ENCODE assay signal across 8 cellular contexts in genomic region chr10:133357293-133358151, GRCh38. TPM values are rescaled to one million over a fixed set of nuclear protein-coding genes. Genes with fewer than 3 reads are reported as not detected.
DNase-seq lines count a peak whose midpoint lies in the region; ATAC-seq, FAIRE-seq and TF ChIP-seq lines count a peak whose summit lies in the region.

Gene FUOM, minus strand, starts transcription at chr10:133358019. Its CDS starts 12 bp downstream, at chr10:133358007.

- CTCF ChIA-PET in BJ (lab: Yijun Ruan, JAX): interaction anchor here (2.1 kb wide), 1 partner anchor 28 kb away, joined by 7 read pairs; no protein-coding TSS in a partner anchor

- H3K4me1 ChIP-seq in skeletal muscle satellite cell (ENCODE audit: control insufficient read depth, insufficient read depth, low read length): peaks cover 17% of the 10 kb centered on the region

- H3K36me3 ChIP-seq in BJ (ENCODE audit: control insufficient read depth, insufficient read depth, low read length) (peaks cover 3% of the 10 kb centered on the region), skeletal muscle satellite cell (ENCODE audit: insufficient read depth, low read length) (peaks cover 7% of the 10 kb centered on the region)

- H3K9ac ChIP-seq in skeletal muscle satellite cell (ENCODE audit: low read depth, low read length): peak within 1 kb of the TSS; percentile 87

- FAIRE-seq in HTR-8/SVneo (lab: Jason Lieb, UNC): no peak

- POLR2A ChIA-PET in BJ (lab: Charles Lee): no interaction called here

- H3K4me2 ChIP-seq in skeletal muscle satellite cell (ENCODE audit: low read length): peak within 1 kb of the TSS; percentile 91

- H3K27ac Mint-ChIP-seq in activated naive CD8-positive, alpha-beta T cell treated with anti-CD3 and anti-CD28 coated beads, Interleukin-2, amount 50 U/mL, for 24 hours: peak within 1 kb of the TSS; percentile 39

- H3K9me3 Mint-ChIP-seq in activated naive CD8-positive, alpha-beta T cell treated with anti-CD3 and anti-CD28 coated beads, Interleukin-2, amount 50 U/mL, for 24 hours: no peaks in the 10 kb centered on the region

- TF ChIP-seq POLR2A in GM19099 (IDR thresholded peaks at IDR 0.05; ENCODE audit: extremely low read depth, insufficient read length, low read depth): peak; percentile 74

- H3K27me3 Mint-ChIP-seq in activated naive CD8-positive, alpha-beta T cell treated with anti-CD3 and anti-CD28 coated beads, Interleukin-2, amount 50 U/mL, for 24 hours: no peaks in the 10 kb centered on the region

- H3K4me3 ChIP-seq in BJ (ENCODE audit: low read depth, low read length) (peak within 1 kb of the TSS; percentile 63), skeletal muscle satellite cell (ENCODE audit: low read length) (peak within 1 kb of the TSS; percentile 80)

- peak within 1 kb of the TSS; percentile 78 for H3K4me3 Mint-ChIP-seq in activated naive CD8-positive, alpha-beta T cell treated with anti-CD3 and anti-CD28 coated beads, Interleukin-2, amount 50 U/mL, for 24 hours

- no peak for DNase-seq in BJ (ENCODE audit: low read depth)
- peak; percentile 59 for DNase-seq in T follicular helper cell (ENCODE audit: low read depth)
- peak; percentile 77 for DNase-seq in activated naive CD8-positive, alpha-beta T cell treated with anti-CD3 and anti-CD28 coated beads, Interleukin-2, amount 50 U/mL, for 24 hours
- DNase-seq in iPS DF 19.7 (ENCODE audit: low read depth, low spot score): peak; percentile 50
- DNase-seq in HTR-8/SVneo (ENCODE audit: insufficient read length, low spot score): no peak

- H3K27me3 ChIP-seq in BJ (ENCODE audit: control insufficient read depth, insufficient read depth, low read length) (no peaks in the 10 kb centered on the region), skeletal muscle satellite cell (ENCODE audit: control insufficient read depth, insufficient read depth, low read length) (no peaks in the 10 kb centered on the region)

- no peaks in the 10 kb centered on the region for H3K9me3 ChIP-seq in skeletal muscle satellite cell (replicated peaks; ENCODE audit: low read length)

- no peak for TF ChIP-seq CTCF in BJ (IDR thresholded peaks at IDR 0.05; ENCODE audit: insufficient read depth, low read depth, low read length)

- H3K4me1 Mint-ChIP-seq in activated naive CD8-positive, alpha-beta T cell treated with anti-CD3 and anti-CD28 coated beads, Interleukin-2, amount 50 U/mL, for 24 hours: peaks cover 13% of the 10 kb centered on the region

- H3K36me3 Mint-ChIP-seq in activated naive CD8-positive, alpha-beta T cell treated with anti-CD3 and anti-CD28 coated beads, Interleukin-2, amount 50 U/mL, for 24 hours (ENCODE audit: low read depth): peaks cover 6% of the 10 kb centered on the region

- peak; percentile 51 for ATAC-seq in HG03378 (IDR thresholded peaks at IDR 0.05; ENCODE audit: unreplicated experiment)
- ATAC-seq in activated naive CD8-positive, alpha-beta T cell treated with anti-CD3 and anti-CD28 coated beads, Interleukin-2, amount 50 U/mL, for 24 hours: peak; percentile 85

RNA-seq across cellular contexts. Expression of gene FUOM, which starts in this region (rescaled TPM):
- polyA plus RNA-seq in BJ (2011; rRNA removed): 40.6 and 49.8 TPM in 2 replicates
- 6.6 and 7.2 TPM in 2 replicates for polyA minus RNA-seq in BJ (2011; rRNA and poly(A)+ RNA removed)
- total RNA-seq in skeletal muscle satellite cell (2012; rRNA removed): 25.6 and 42.4 TPM in 2 replicates

Comparison
In these comparisons a context has a peak if more than half of its experiments do, and no peak if none do; other contexts are left out.
1. DNase-seq: peak in T follicular helper cell (single experiment), activated naive CD8-positive, alpha-beta T cell treated with anti-CD3 and anti-CD28 coated beads, Interleukin-2, amount 50 U/mL, for 24 hours (single experiment) and iPS DF 19.7 (single experiment); none in BJ (single experiment) and HTR-8/SVneo (single experiment).